In genomic region chr9:130172161-130172857, GRCh38 we compare ENCODE assay signal across 7 cellular contexts. TPM values are rescaled to one million over a fixed set of nuclear protein-coding genes. Genes with fewer than 3 reads are reported as not detected.
DNase-seq lines count a peak whose midpoint lies in the region; ATAC-seq and TF ChIP-seq lines count a peak whose summit lies in the region.

TSS of gene NCS1 (plus strand) at chr9:130172404. CDS start at chr9:130172664, 260 bp downstream.

- DNase-seq in HAP-1 (ENCODE audit: low spot score in 2 of 2) (peak; percentile 65 to 85), NT2/D1 (ENCODE audit: low read depth, low spot score) (no peak), fibroblast of the aortic adventitia (ENCODE audit: low read depth) (peak; percentile 53), naive B cell (no peak), NAMALWA (ENCODE audit: low spot score) (no peak)
- DNase-seq in activated effector memory CD4-positive, alpha-beta T cell treated with Interleukin-2 at 50 U/mL for 16 hours, result peak; percentile 11
- DNase-seq in stimulated activated naive CD4-positive, alpha-beta T cell treated with Interleukin-2 at 50 U/mL for 16 hours (lab: John Stamatoyannopoulos, UW), result peak; percentile 39

- peak within 1 kb of the TSS; percentile 56 for H3K4me3 ChIP-seq in HAP-1
- peak within 1 kb of the TSS; percentile 68 for H3K4me3 ChIP-seq in NT2/D1 (ENCODE audit: insufficient read length, low read depth)
- H3K4me3 ChIP-seq in fibroblast of the aortic adventitia (ENCODE audit: low read depth, low read length), result peak within 1 kb of the TSS; percentile 82

- no peaks in the 10 kb centered on the region for H3K4me1 ChIP-seq in HAP-1
- H3K4me1 ChIP-seq in NT2/D1 (ENCODE audit: insufficient read depth, insufficient read length), result peaks cover 29% of the 10 kb centered on the region

- TF ChIP-seq CTCF in fibroblast of the aortic adventitia (IDR thresholded peaks at IDR 0.05; ENCODE audit: insufficient read depth, low read length), result no peak

- H3K36me3 Mint-ChIP-seq in naive B cell, result no peaks in the 10 kb centered on the region

- peak within 1 kb of the TSS in 1 of 6 donors; percentile 77 for H3K27ac Mint-ChIP-seq in naive B cell

- H3K27me3 ChIP-seq in HAP-1 (ENCODE audit: low read depth), result no peaks in the 10 kb centered on the region
- H3K27me3 ChIP-seq in NT2/D1 (ENCODE audit: insufficient read depth, insufficient read length), result no peaks in the 10 kb centered on the region

- peak; percentile 51 for ATAC-seq in naive B cell (ENCODE audit: low read depth in 2 of 2)

- H3K4me3 Mint-ChIP-seq in naive B cell, result peak within 1 kb of the TSS; percentile 24 to 86 (median 72)

- no peaks in the 10 kb centered on the region for H3K9me3 ChIP-seq in HAP-1
- H3K9me3 ChIP-seq in NT2/D1 (ENCODE audit: insufficient read depth, low read length), result no peaks in the 10 kb centered on the region

- peak within 1 kb of the TSS; percentile 92 for H3K9ac ChIP-seq in NT2/D1 (ENCODE audit: insufficient read length, low read depth)

- in situ Hi-C loops in HAP-1 (cut with MboI; ENCODE audit: low sequenced_read_pairs), result no loop called here

- peaks cover 0 to 12% (median 4%) of the 10 kb centered on the region in 3 donors for H3K4me1 Mint-ChIP-seq in naive B cell

- peaks cover 17 to 71% (median 69%) of the 10 kb centered on the region in 3 donors for H3K27me3 Mint-ChIP-seq in naive B cell

- peaks cover 10% of the 10 kb centered on the region for H3K36me3 ChIP-seq in HAP-1 (replicated peaks)
- peaks cover 36% of the 10 kb centered on the region for H3K36me3 ChIP-seq in NT2/D1 (ENCODE audit: insufficient read depth, insufficient read length, low read length)

- peaks cover 0 to 5% (median 0%) of the 10 kb centered on the region in 7 donors for H3K9me3 Mint-ChIP-seq in naive B cell

RNA-seq across cellular contexts. Expression of gene NCS1, which starts in this region (rescaled TPM):
- 10.7 and 39.2 TPM in 2 replicates for total RNA-seq in fibroblast of the aortic adventitia (ENCODE audit: low replicate concordance)
- polyA plus RNA-seq in naive B cell (ENCODE audit: low read depth in 6 of 6), result under 1 TPM in 1 of 6 donors, not detected in 5; 0.04 TPM

Comparison
In these comparisons a context has a peak if more than half of its experiments do, and no peak if none do; other contexts are left out.
1. Peak in ATAC-seq in naive B cell; RNA of the gene not detected or under 1 TPM.
2. DNase-seq: peak in HAP-1 (2 of 2), activated effector memory CD4-positive, alpha-beta T cell treated with Interleukin-2 at 50 U/mL for 16 hours (single experiment), fibroblast of the aortic adventitia (single experiment) and stimulated activated naive CD4-positive, alpha-beta T cell treated with Interleukin-2 at 50 U/mL for 16 hours (single experiment); none in NT2/D1 (single experiment), naive B cell (single experiment) and NAMALWA (single experiment).
3. Peak in every context shown above with its lines, with median percentiles within 50 percentile points of each other: H3K4me3 ChIP-seq.